1 cellular context compared by ENCODE assay signal in genomic region chr9:20835364-20836286, GRCh38.
TF ChIP-seq lines count a peak whose summit lies in the region.

No MANE protein-coding gene starts in this region.

TF ChIP-seq in HepG2, 621 proteins besides CTCF, POLR2A, EP300 and RAD21 (continued from another document and continues in another):
- TF ChIP-seq ZNF275 (CRISPR knock-in tag; IDR thresholded peaks at IDR 0.05; ENCODE audit: borderline replicate concordance): no peak
- TF ChIP-seq ZBTB40 (IDR thresholded peaks at IDR 0.05): no peak
- TF ChIP-seq ZBTB40 (CRISPR knock-in tag; IDR thresholded peaks at IDR 0.05): no peak
- TF ChIP-seq TBX2 (CRISPR knock-in tag; IDR thresholded peaks at IDR 0.05; ENCODE audit: borderline replicate concordance): peak; percentile 83
- no peak for TF ChIP-seq TRIM24 (CRISPR knock-in tag; IDR thresholded peaks at IDR 0.05)
- no peak for TF ChIP-seq AFF4 (CRISPR knock-in tag; IDR thresholded peaks at IDR 0.05)
- no peak for TF ChIP-seq MNT (IDR thresholded peaks at IDR 0.05)
- TF ChIP-seq ZFX (CRISPR knock-in tag; IDR thresholded peaks at IDR 0.05; ENCODE audit: low read depth): no peak
- no peak for TF ChIP-seq ZNF800 (CRISPR knock-in tag; IDR thresholded peaks at IDR 0.05)
- TF ChIP-seq ZNF362 (CRISPR knock-in tag; IDR thresholded peaks at IDR 0.05; ENCODE audit: borderline replicate concordance): no peak
- 0 out of 2 replicates have a peak, but pooled peaks have one; percentile 63 for TF ChIP-seq FOXJ3 (CRISPR knock-in tag; IDR thresholded peaks at IDR 0.05; ENCODE audit: borderline replicate concordance)
- TF ChIP-seq ARID5B (CRISPR knock-in tag; IDR thresholded peaks at IDR 0.05): peak; percentile 97
- TF ChIP-seq TFDP2 (CRISPR knock-in tag; IDR thresholded peaks at IDR 0.05): no peak
- TF ChIP-seq NR0B2 (CRISPR knock-in tag; IDR thresholded peaks at IDR 0.05): no peak
- TF ChIP-seq NFE2L1 (CRISPR knock-in tag; IDR thresholded peaks at IDR 0.05; ENCODE audit: borderline replicate concordance): no peak
- no peak for TF ChIP-seq TFE3 (CRISPR knock-in tag; IDR thresholded peaks at IDR 0.05)
- TF ChIP-seq MYNN (CRISPR knock-in tag; IDR thresholded peaks at IDR 0.05; ENCODE audit: low read depth): no peak
- no peak for TF ChIP-seq THYN1 (CRISPR knock-in tag; IDR thresholded peaks at IDR 0.05; ENCODE audit: borderline replicate concordance, low read depth)
